7 cellular contexts compared by ENCODE assay signal in genomic region chr3:114745322-114746240, GRCh38.
DNase-seq lines count a peak whose midpoint lies in the region; ATAC-seq and TF ChIP-seq lines count a peak whose summit lies in the region.

No MANE protein-coding gene starts in this region.

- no peaks in the 10 kb centered on the region for H3K27me3 ChIP-seq in brain microvascular endothelial cell (replicated peaks)
- no peaks in the 10 kb centered on the region for H3K27me3 ChIP-seq in left lung
- H3K27me3 ChIP-seq in thyroid gland: no peaks in the 10 kb centered on the region

- ATAC-seq in left lung: peak; percentile 96
- no peak for ATAC-seq in HG03565 (IDR thresholded peaks at IDR 0.05; ENCODE audit: unreplicated experiment)

- 71 to 89% methylated on average over 5 of the region's 5 CpGs for WGBS in thyroid gland, 2 donors

- TF ChIP-seq POLR2A in thyroid gland (IDR thresholded peaks at IDR 0.05): no peak

- H3K36me3 ChIP-seq in brain microvascular endothelial cell (replicated peaks): no peaks in the 10 kb centered on the region
- no peaks in the 10 kb centered on the region for H3K36me3 ChIP-seq in left lung
- H3K36me3 ChIP-seq in thyroid gland: no peaks in the 10 kb centered on the region

- peak; percentile 15 for DNase-seq in HS-27A (ENCODE audit: low read depth)
- DNase-seq in brain microvascular endothelial cell: peak; percentile 27
- DNase-seq in left lung: no peak
- no peak for DNase-seq in thyroid gland
- no peak for DNase-seq in NCI-H2227 treated with DMSO at 0.1 percent for 48 hours (lab: John Stamatoyannopoulos, UW)
- no peak for DNase-seq in posterior cingulate gyrus

- intact Hi-C loops in left lung (cut with DNase I) (no loop called here), thyroid gland (cut with DNase I) (no loop called here), posterior cingulate gyrus (cut with DNase I) (no loop called here)

- peaks cover 5 to 9% of the 10 kb centered on the region in 2 donors for H3K4me1 ChIP-seq in left lung
- H3K4me1 ChIP-seq in thyroid gland: peaks cover 0 to 6% of the 10 kb centered on the region in 2 donors

- in situ Hi-C loops in brain microvascular endothelial cell (cut with HindIII; ENCODE audit: low pct_ligation_motif_present, low sequenced_read_pairs): no loop called here

- H3K4me3 ChIP-seq in brain microvascular endothelial cell (ENCODE audit: low read depth, low read length): no peak overlapping the region
- H3K4me3 ChIP-seq in left lung: no peak overlapping the region
- no peak overlapping the region for H3K4me3 ChIP-seq in thyroid gland (replicated peaks in 1 of 3)

- no peaks in the 10 kb centered on the region for H3K9me3 ChIP-seq in left lung
- no peaks in the 10 kb centered on the region for H3K9me3 ChIP-seq in thyroid gland

- TF ChIP-seq CTCF in brain microvascular endothelial cell (IDR thresholded peaks at IDR 0.05; ENCODE audit: low read depth, low read length, missing control alignments) (no peak), left lung (IDR thresholded peaks at IDR 0.05) (no peak), thyroid gland (IDR thresholded peaks at IDR 0.05) (no peak)

- H3K27ac ChIP-seq in brain microvascular endothelial cell: no peak overlapping the region
- H3K27ac ChIP-seq in left lung: peak overlapping the region; percentile 45 to 72
- peak overlapping the region in 2 of 3 donors; percentile 21 to 22 for H3K27ac ChIP-seq in thyroid gland

Comparison
In these comparisons a context has a peak if more than half of its experiments do, and no peak if none do; other contexts are left out.
1. DNase-seq: peak in HS-27A (single experiment) and brain microvascular endothelial cell (single experiment); none in left lung (0 of 2), thyroid gland (0 of 2), NCI-H2227 treated with DMSO at 0.1 percent for 48 hours (single experiment) and posterior cingulate gyrus (0 of 10).